1 cellular context compared by ENCODE assay signal in genomic region chr5:151905639-151906038, GRCh38.
TF ChIP-seq lines count a peak whose summit lies in the region.

No MANE protein-coding gene starts in this region.

TF ChIP-seq in Ishikawa, 13 proteins besides CTCF, POLR2A, EP300 and RAD21:
- no peak for TF ChIP-seq CREB1 (IDR thresholded peaks at IDR 0.05; ENCODE audit: low read depth)
- peak; percentile 13; the same call in 1 of the 2 replicates for TF ChIP-seq REST (IDR thresholded peaks at IDR 0.05; ENCODE audit: low read depth)
- peak; percentile 33; the same call in 1 of the 2 replicates for TF ChIP-seq MAX (IDR thresholded peaks at IDR 0.05)
